14 cellular contexts compared by ENCODE assay signal in the genomic region with DNA sequence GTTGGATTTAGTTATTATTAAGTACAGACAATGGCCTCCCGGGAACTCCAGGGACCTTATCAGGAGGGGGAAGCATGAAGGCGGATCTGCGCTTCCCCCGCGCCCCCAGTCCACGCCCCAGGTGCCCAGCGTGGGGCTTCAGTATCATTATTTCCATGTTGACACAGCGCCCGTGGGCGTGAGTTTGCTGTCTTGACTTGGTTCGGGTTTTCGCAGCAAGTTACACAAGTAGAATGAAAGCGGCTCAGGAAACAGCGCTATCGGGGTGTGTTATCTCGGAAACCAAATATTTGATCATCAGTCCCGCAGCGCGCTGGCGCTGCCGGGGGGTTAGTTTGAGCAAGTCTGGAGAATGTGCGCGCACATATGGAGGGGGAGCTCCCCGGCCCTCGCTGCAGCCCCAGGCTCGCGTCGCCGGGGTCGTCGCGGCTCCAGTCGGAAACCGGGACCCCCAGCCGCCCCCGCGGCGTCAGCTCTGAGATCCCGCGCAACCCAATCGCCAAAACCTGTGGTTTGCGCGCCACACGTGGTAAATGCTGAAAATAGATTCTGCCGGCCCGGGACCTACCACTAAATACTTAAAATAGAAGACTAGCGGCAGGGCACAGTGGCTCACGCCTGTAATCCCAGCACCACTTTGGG. TPM values are rescaled to one million over a fixed set of nuclear protein-coding genes. Genes with fewer than 3 reads are reported as not detected.
DNase-seq lines count a peak whose midpoint lies in the region; ATAC-seq and TF ChIP-seq lines count a peak whose summit lies in the region.
"Had no signal": no experiment of that assay in that cellular context is flagged by ENCODE, and none has a peak within 500 bp of the region (broad histone marks: within the 10 kb centered on the region; RNA-seq: fewer than 3 reads in every experiment).

No MANE protein-coding gene starts in this region.

- no peaks in the 10 kb centered on the region for H3K79me1 ChIP-seq in neuronal stem cell (ENCODE audit: low read depth, low read length)

- TF ChIP-seq CTCF in endodermal cell (conservative IDR thresholded peaks at IDR 0.05) (peak; percentile 13), left lung (IDR thresholded peaks at IDR 0.05) (no peak)

- DNase-seq in D341Med (ENCODE audit: low spot score): peak; percentile 61
- DNase-seq in HuH-7.5 (ENCODE audit: low spot score): peak; percentile 99
- DNase-seq in endodermal cell: peak; percentile 86
- no peak for DNase-seq in neuronal stem cell (ENCODE audit: low spot score)
- DNase-seq in GM23248: no peak
- no peak for DNase-seq in SJCRH30
- DNase-seq in left lung: no peak
- DNase-seq in stimulated activated effector memory CD8-positive, alpha-beta T cell treated with anti-CD3 and anti-CD28 coated beads, Interleukin-12 subunit alpha, Interleukin-12 subunit beta, amount 100 ng/mL, for 72 hours (ENCODE audit: low spot score in 2 of 2): no peak
- DNase-seq: activated effector memory CD4-positive, alpha-beta T cell treated with Interleukin-2 at 50 U/mL for 16 hours; DMS 273 treated with DMSO at 0.1 percent for 48 hours; NCI-H2227 treated with DMSO at 0.1 percent for 48 hours had no signal

- no peak overlapping the region for H3K14ac ChIP-seq in neuronal stem cell (ENCODE audit: low read length)

- no peak overlapping the region for H3K23ac ChIP-seq in neuronal stem cell (ENCODE audit: low read depth, low read length, poor library complexity)

- WGBS in endodermal cell (ENCODE audit: insufficient coverage in 1 of 2, insufficient read length in 1 of 2), 2 experiments: 2 to 5% methylated on average over 42 to 48 of the region's 48 CpGs
- WGBS in neuronal stem cell (ENCODE audit: extremely low coverage in 2 of 2, insufficient read length in 2 of 2, insufficient replicate concordance in 1 of 2), 2 donors: no CpG with 5 or more reads among the region's 48 CpGs
- WGBS in GM23248 (ENCODE audit: low coverage in 1 of 2, low lambda C conversion rate in 2 of 2, missing lambda C conversion rate in 2 of 2), 2 experiments: 62 to 70% methylated on average over 47 to 48 of the region's 48 CpGs

- H3K79me2 ChIP-seq in GM23248 (ENCODE audit: insufficient read depth): no peaks in the 10 kb centered on the region

- peak overlapping the region; percentile 87 for H3K18ac ChIP-seq in neuronal stem cell (ENCODE audit: low read length)

- no peak overlapping the region for H2BK12ac ChIP-seq in neuronal stem cell (ENCODE audit: low read length)

- no peak overlapping the region for H2AK5ac ChIP-seq in neuronal stem cell (ENCODE audit: low read depth, low read length)

- H3K27me3 ChIP-seq in endodermal cell (ENCODE audit: control insufficient read depth, insufficient read depth, low read length, poor library complexity, severe bottlenecking) (peaks cover 45% of the 10 kb centered on the region), neuronal stem cell (ENCODE audit: control insufficient read depth in 3 of 3, insufficient read depth in 3 of 3, low read depth in 1 of 3, low read length in 3 of 3) (peaks cover 0 to 22% (median 0%) of the 10 kb centered on the region in 3 experiments), GM23248 (replicated peaks; ENCODE audit: insufficient read depth) (peaks cover 85% of the 10 kb centered on the region), SJCRH30 (no peaks in the 10 kb centered on the region), left lung (peaks cover 59 to 100% of the 10 kb centered on the region in 2 donors)

- H3K4me3 ChIP-seq in endodermal cell (ENCODE audit: low read length) (peak overlapping the region; percentile 84), neuronal stem cell (ENCODE audit: low read length in 2 of 2) (peak overlapping the region; percentile 76 to 97), GM23248 (no peak overlapping the region), SJCRH30 (no peak overlapping the region), left lung (no peak overlapping the region)

- no peaks in the 10 kb centered on the region for H4K20me1 ChIP-seq in GM23248 (ENCODE audit: insufficient read depth)

- in situ Hi-C loops in GM23248 (cut with MboI): no loop called here

- peaks cover 63% of the 10 kb centered on the region for H3K4me1 Mint-ChIP-seq in endodermal cell
- peaks cover 8% of the 10 kb centered on the region for H3K4me1 Mint-ChIP-seq in stimulated activated effector memory CD8-positive, alpha-beta T cell treated with anti-CD3 and anti-CD28 coated beads, Interleukin-12 subunit alpha, Interleukin-12 subunit beta, amount 100 ng/mL, for 72 hours

- H3K27ac Mint-ChIP-seq in endodermal cell: peak overlapping the region; percentile 89
- H3K27ac Mint-ChIP-seq in stimulated activated effector memory CD8-positive, alpha-beta T cell treated with anti-CD3 and anti-CD28 coated beads, Interleukin-12 subunit alpha, Interleukin-12 subunit beta, amount 100 ng/mL, for 72 hours: no peak overlapping the region
- H3K27ac Mint-ChIP-seq: T-helper 1 cell treated with Interleukin-12 subunit alpha and Interleukin-12 subunit beta and Interleukin-4 antibody, amounts not matched to agents 30 μg/mL and 1 μg/mL, for 36 hours had no signal

- no peaks in the 10 kb centered on the region for H3F3A ChIP-seq in GM23248 (ENCODE audit: insufficient read depth)

- no peaks in the 10 kb centered on the region for H3K9me2 ChIP-seq in GM23248 (ENCODE audit: insufficient read depth)

- H3K9ac ChIP-seq in endodermal cell (ENCODE audit: extremely low read depth, low read length, poor library complexity, severe bottlenecking) (peak overlapping the region; percentile 55), neuronal stem cell (ENCODE audit: low read depth, low read length, poor library complexity) (peak overlapping the region; percentile 6), GM23248 (no peak overlapping the region)

- H3K36me3 ChIP-seq in endodermal cell (ENCODE audit: control insufficient read depth, insufficient read depth, low read length) (no peaks in the 10 kb centered on the region), neuronal stem cell (replicated peaks in 1 of 2; ENCODE audit: control insufficient read depth in 2 of 2, insufficient read depth in 2 of 2, low read length in 2 of 2) (peaks cover 0 to 6% of the 10 kb centered on the region in 2 donors), GM23248 (ENCODE audit: low read depth) (no peaks in the 10 kb centered on the region), SJCRH30 (no peaks in the 10 kb centered on the region), left lung (no peaks in the 10 kb centered on the region)

- peaks cover 61% of the 10 kb centered on the region for H3K27me3 Mint-ChIP-seq in endodermal cell (ENCODE audit: insufficient read depth)

- peak overlapping the region; percentile 81 for H3K4me2 ChIP-seq in neuronal stem cell (ENCODE audit: insufficient read depth, low read length, poor library complexity, severe bottlenecking)
- H3K4me2 ChIP-seq in GM23248 (ENCODE audit: unreplicated experiment): no peak overlapping the region

- no peak for ATAC-seq in left lung
- no peak for ATAC-seq in stimulated activated effector memory CD8-positive, alpha-beta T cell treated with anti-CD3 and anti-CD28 coated beads, Interleukin-12 subunit alpha, Interleukin-12 subunit beta, amount 100 ng/mL, for 72 hours

- no peak overlapping the region for H2BK120ac ChIP-seq in neuronal stem cell (ENCODE audit: low read depth, low read length)

- H3K4me1 ChIP-seq in endodermal cell (ENCODE audit: control insufficient read depth, insufficient read depth, low read length) (peaks cover 24% of the 10 kb centered on the region), neuronal stem cell (ENCODE audit: control insufficient read depth in 2 of 2, insufficient read depth in 1 of 2, low read depth in 1 of 2, low read length in 2 of 2) (peaks cover 41 to 53% of the 10 kb centered on the region in 2 donors), GM23248 (ENCODE audit: insufficient read depth) (no peaks in the 10 kb centered on the region), SJCRH30 (peaks cover 43% of the 10 kb centered on the region), left lung (peaks cover 0 to 10% of the 10 kb centered on the region in 2 donors)

- H4K91ac ChIP-seq in neuronal stem cell (ENCODE audit: low read depth, low read length, poor library complexity): no peak overlapping the region

- H4K8ac ChIP-seq in neuronal stem cell (ENCODE audit: low read depth, low read length): no peak overlapping the region

- H3K4me3 Mint-ChIP-seq in endodermal cell: peak overlapping the region; percentile 87
- H3K4me3 Mint-ChIP-seq in stimulated activated effector memory CD8-positive, alpha-beta T cell treated with anti-CD3 and anti-CD28 coated beads, Interleukin-12 subunit alpha, Interleukin-12 subunit beta, amount 100 ng/mL, for 72 hours: no peak overlapping the region
- H3K4me3 Mint-ChIP-seq: T-helper 1 cell treated with Interleukin-12 subunit alpha and Interleukin-12 subunit beta and Interleukin-4 antibody, amounts not matched to agents 30 μg/mL and 1 μg/mL, for 36 hours had no signal

- no peak overlapping the region for H3K4ac ChIP-seq in neuronal stem cell (ENCODE audit: low read length)

- no peaks in the 10 kb centered on the region for H3K9me3 ChIP-seq in endodermal cell (ENCODE audit: control insufficient read depth, low read length)
- H3K9me3 ChIP-seq in neuronal stem cell (replicated peaks in 1 of 2; ENCODE audit: control insufficient read depth in 2 of 2, insufficient read depth in 1 of 2, low read depth in 1 of 2, low read length in 2 of 2): peaks cover 0 to 2% of the 10 kb centered on the region in 2 donors
- H3K9me3 ChIP-seq in GM23248 (ENCODE audit: low read depth): no peaks in the 10 kb centered on the region
- H3K9me3 ChIP-seq in SJCRH30 (replicated peaks): no peaks in the 10 kb centered on the region
- H3K9me3 ChIP-seq in left lung: no peaks in the 10 kb centered on the region

- intact Hi-C loops in left lung (cut with DNase I): no loop called here

- no peaks in the 10 kb centered on the region for H3K9me3 Mint-ChIP-seq in endodermal cell
- no peaks in the 10 kb centered on the region for H3K9me3 Mint-ChIP-seq in stimulated activated effector memory CD8-positive, alpha-beta T cell treated with anti-CD3 and anti-CD28 coated beads, Interleukin-12 subunit alpha, Interleukin-12 subunit beta, amount 100 ng/mL, for 72 hours
- H3K9me3 Mint-ChIP-seq: T-helper 1 cell treated with Interleukin-12 subunit alpha and Interleukin-12 subunit beta and Interleukin-4 antibody, amounts not matched to agents 30 μg/mL and 1 μg/mL, for 36 hours had no signal

- no peaks in the 10 kb centered on the region for H3K36me3 Mint-ChIP-seq in endodermal cell (ENCODE audit: low read depth)
- H3K36me3 Mint-ChIP-seq in stimulated activated effector memory CD8-positive, alpha-beta T cell treated with anti-CD3 and anti-CD28 coated beads, Interleukin-12 subunit alpha, Interleukin-12 subunit beta, amount 100 ng/mL, for 72 hours: peaks cover 6% of the 10 kb centered on the region

- H2BK5ac ChIP-seq in neuronal stem cell (ENCODE audit: low read length): peak overlapping the region; percentile 27

- peak overlapping the region; percentile 25 for H3K27ac ChIP-seq in endodermal cell (ENCODE audit: low read depth, low read length)
- no peak overlapping the region for H3K27ac ChIP-seq in neuronal stem cell (replicated peaks; ENCODE audit: low read length)
- H3K27ac ChIP-seq in GM23248: no peak overlapping the region
- no peak overlapping the region for H3K27ac ChIP-seq in SJCRH30
- H3K27ac ChIP-seq in left lung: no peak overlapping the region

- H2AFZ ChIP-seq in neuronal stem cell (ENCODE audit: low read length) (peak overlapping the region; percentile 26), GM23248 (no peak overlapping the region)

- H2BK15ac ChIP-seq in neuronal stem cell (ENCODE audit: low read length): no peak overlapping the region

RNA-seq across cellular contexts. Expression of a gene that starts 2.2 kb away (rescaled TPM):
- total RNA-seq in endodermal cell (10 to 100 TPM; 45.6 to 49.6 TPM), left lung (1 to 10 TPM in 1 of 2 donors, under 1 TPM in 1; 0.67 to 2.5 TPM)
- polyA plus RNA-seq in endodermal cell (2013, experiment 1 of 2): 50.6 TPM
- 45.7 TPM for polyA plus RNA-seq in endodermal cell (2013, experiment 2 of 2)
- polyA plus RNA-seq in neuronal stem cell (2013, experiment 1 of 2): 17.6 TPM
- 17.7 TPM for polyA plus RNA-seq in neuronal stem cell (2013, experiment 2 of 2)
- total RNA-seq in GM23248 (2014; rRNA removed; shearing (Covaris generic)): not detected in 2 replicates
- polyA plus RNA-seq in GM23248 (2016; fragmentation: Nextera tagmentation; extraction: Ambion mirVana): 0.09 TPM in 1 of 2 replicates, not detected in the other
- 14.6 and 15.6 TPM in 2 replicates for total RNA-seq in SJCRH30 (2014; rRNA removed; shearing (Covaris generic))
- total RNA-seq: dermis microvascular lymphatic vessel endothelial cell, pulmonary artery endothelial cell had no signal

Comparison
In these comparisons a context has a peak if more than half of its experiments do, and no peak if none do; other contexts are left out.
1. DNase-seq: peak in D341Med (single experiment), HuH-7.5 (single experiment) and endodermal cell (single experiment); none in neuronal stem cell (single experiment), GM23248 (single experiment), SJCRH30 (0 of 2), left lung (0 of 2) and stimulated activated effector memory CD8-positive, alpha-beta T cell treated with anti-CD3 and anti-CD28 coated beads, Interleukin-12 subunit alpha, Interleukin-12 subunit beta, amount 100 ng/mL, for 72 hours (0 of 2).
2. H3K4me3 ChIP-seq: peak in endodermal cell (single experiment) and neuronal stem cell (2 of 2); none in GM23248 (single experiment), SJCRH30 (single experiment) and left lung (0 of 2).